ENCODE assay signal across 1 cellular context in the genomic region with DNA sequence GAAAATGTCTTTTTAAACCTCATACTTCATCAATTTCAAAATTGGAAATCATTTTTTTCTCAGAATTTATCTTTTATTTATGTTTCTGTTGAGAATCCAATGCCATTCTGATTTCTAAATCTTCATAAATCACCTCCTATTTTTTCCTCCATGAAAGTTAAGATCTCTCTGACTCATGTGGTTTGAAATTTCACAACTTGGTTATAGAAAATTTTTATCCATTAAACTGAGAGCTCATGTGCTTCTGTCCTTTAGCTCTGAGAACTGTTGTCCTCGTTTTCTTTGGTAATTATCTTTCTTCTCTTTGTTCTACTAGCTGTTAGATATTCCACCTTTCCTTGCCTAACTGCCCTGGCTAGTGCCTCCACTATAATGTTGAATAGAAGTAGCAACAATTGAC.
TF ChIP-seq lines count a peak whose summit lies in the region.

No MANE protein-coding gene starts in this region.

TF ChIP-seq in GM23338, 12 proteins besides CTCF, POLR2A, EP300 and RAD21 (continued from another document):
- TF ChIP-seq JUNB (IDR thresholded peaks at IDR 0.05; ENCODE audit: unreplicated experiment) = no peak
- TF ChIP-seq, protein P1, sequence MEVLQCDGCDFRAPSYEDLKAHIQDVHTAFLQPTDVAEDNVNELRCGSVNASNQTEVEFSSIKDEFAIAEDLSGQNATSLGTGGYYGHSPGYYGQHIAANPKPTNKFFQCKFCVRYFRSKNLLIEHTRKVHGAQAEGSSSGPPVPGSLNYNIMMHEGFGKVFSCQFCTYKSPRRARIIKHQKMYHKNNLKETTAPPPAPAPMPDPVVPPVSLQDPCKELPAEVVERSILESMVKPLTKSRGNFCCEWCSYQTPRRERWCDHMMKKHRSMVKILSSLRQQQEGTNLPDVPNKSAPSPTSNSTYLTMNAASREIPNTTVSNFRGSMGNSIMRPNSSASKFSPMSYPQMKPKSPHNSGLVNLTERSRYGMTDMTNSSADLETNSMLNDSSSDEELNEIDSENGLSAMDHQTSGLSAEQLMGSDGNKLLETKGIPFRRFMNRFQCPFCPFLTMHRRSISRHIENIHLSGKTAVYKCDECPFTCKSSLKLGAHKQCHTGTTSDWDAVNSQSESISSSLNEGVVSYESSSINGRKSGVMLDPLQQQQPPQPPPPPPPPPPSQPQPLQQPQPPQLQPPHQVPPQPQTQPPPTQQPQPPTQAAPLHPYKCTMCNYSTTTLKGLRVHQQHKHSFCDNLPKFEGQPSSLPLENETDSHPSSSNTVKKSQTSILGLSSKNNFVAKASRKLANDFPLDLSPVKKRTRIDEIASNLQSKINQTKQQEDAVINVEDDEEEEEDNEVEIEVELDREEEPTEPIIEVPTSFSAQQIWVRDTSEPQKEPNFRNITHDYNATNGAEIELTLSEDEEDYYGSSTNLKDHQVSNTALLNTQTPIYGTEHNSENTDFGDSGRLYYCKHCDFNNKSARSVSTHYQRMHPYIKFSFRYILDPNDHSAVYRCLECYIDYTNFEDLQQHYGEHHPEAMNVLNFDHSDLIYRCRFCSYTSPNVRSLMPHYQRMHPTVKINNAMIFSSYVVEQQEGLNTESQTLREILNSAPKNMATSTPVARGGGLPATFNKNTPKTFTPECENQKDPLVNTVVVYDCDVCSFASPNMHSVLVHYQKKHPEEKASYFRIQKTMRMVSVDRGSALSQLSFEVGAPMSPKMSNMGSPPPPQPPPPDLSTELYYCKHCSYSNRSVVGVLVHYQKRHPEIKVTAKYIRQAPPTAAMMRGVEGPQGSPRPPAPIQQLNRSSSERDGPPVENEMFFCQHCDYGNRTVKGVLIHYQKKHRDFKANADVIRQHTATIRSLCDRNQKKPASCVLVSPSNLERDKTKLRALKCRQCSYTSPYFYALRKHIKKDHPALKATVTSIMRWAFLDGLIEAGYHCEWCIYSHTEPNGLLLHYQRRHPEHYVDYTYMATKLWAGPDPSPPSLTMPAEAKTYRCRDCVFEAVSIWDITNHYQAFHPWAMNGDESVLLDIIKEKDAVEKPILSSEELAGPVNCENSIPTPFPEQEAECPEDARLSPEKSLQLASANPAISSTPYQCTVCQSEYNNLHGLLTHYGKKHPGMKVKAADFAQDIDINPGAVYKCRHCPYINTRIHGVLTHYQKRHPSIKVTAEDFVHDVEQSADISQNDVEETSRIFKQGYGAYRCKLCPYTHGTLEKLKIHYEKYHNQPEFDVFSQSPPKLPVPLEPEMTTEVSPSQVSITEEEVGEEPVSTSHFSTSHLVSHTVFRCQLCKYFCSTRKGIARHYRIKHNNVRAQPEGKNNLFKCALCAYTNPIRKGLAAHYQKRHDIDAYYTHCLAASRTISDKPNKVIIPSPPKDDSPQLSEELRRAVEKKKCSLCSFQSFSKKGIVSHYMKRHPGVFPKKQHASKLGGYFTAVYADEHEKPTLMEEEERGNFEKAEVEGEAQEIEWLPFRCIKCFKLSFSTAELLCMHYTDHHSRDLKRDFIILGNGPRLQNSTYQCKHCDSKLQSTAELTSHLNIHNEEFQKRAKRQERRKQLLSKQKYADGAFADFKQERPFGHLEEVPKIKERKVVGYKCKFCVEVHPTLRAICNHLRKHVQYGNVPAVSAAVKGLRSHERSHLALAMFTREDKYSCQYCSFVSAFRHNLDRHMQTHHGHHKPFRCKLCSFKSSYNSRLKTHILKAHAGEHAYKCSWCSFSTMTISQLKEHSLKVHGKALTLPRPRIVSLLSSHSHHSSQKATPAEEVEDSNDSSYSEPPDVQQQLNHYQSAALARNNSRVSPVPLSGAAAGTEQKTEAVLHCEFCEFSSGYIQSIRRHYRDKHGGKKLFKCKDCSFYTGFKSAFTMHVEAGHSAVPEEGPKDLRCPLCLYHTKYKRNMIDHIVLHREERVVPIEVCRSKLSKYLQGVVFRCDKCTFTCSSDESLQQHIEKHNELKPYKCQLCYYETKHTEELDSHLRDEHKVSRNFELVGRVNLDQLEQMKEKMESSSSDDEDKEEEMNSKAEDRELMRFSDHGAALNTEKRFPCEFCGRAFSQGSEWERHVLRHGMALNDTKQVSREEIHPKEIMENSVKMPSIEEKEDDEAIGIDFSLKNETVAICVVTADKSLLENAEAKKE (CRISPR knock-in tag; IDR thresholded peaks at IDR 0.05) = no peak
- TF ChIP-seq ZNF114 (CRISPR knock-in tag; IDR thresholded peaks at IDR 0.05) = no peak
- TF ChIP-seq, protein P2, sequence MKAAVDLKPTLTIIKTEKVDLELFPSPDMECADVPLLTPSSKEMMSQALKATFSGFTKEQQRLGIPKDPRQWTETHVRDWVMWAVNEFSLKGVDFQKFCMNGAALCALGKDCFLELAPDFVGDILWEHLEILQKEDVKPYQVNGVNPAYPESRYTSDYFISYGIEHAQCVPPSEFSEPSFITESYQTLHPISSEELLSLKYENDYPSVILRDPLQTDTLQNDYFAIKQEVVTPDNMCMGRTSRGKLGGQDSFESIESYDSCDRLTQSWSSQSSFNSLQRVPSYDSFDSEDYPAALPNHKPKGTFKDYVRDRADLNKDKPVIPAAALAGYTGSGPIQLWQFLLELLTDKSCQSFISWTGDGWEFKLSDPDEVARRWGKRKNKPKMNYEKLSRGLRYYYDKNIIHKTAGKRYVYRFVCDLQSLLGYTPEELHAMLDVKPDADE (IDR thresholded peaks at IDR 0.05) = no peak
- TF ChIP-seq EZH2phosphoT487 (IDR thresholded peaks at IDR 0.05; ENCODE audit: unreplicated experiment) = no peak
- no peak for TF ChIP-seq ZNF331 (CRISPR knock-in tag; IDR thresholded peaks at IDR 0.05; ENCODE audit: low read depth)
